ENCODE assay signal across 1 cellular context in the genomic region with DNA sequence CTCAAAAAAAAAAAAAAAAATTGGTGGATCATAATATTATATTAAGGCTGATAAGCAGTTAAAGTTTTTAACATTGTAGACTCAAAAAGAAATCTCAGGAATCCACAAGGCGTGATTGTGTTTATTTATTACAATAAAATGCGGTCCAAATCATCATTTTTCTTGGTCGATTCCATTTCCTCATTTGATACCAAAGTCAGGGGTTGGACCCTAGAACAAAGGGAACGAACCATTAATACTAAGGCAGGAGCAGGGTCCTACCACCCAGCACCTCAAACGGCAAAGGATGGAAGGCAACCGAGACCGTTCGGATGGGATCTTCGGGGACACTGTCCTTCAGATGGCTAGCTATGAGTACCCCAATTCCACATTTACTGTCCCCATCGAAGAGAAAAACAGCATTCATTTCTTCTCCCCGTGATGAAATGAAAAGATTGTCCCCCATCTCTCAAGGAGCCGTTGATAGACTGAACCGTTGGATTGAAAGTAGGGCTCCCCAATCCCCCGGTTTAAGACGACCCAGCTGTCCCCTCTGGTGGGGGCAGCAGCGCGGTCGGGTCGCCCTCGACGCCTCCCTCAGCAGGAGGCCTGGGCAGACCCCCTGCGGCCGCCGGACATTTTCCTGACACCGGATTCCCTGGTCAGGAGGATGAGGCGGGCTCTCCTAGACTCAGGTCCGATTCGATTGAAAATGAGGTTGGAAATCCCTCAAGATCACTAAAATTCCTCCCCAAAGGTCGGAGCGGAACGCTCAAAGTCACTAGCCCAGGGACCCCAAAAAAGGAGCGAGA.
TF ChIP-seq lines count a peak whose summit lies in the region.

No MANE protein-coding gene starts in this region.

TF ChIP-seq in HCT116, 20 proteins besides CTCF, POLR2A, EP300 and RAD21 (continued from another document):
- no peak for TF ChIP-seq FOSL1 (IDR thresholded peaks at IDR 0.05; ENCODE audit: low read depth)
- TF ChIP-seq SIN3A (IDR thresholded peaks at IDR 0.05; ENCODE audit: low read depth): no peak
- no peak for TF ChIP-seq EZH2phosphoT487 (IDR thresholded peaks at IDR 0.05; ENCODE audit: borderline replicate concordance)
- TF ChIP-seq, protein P1, sequence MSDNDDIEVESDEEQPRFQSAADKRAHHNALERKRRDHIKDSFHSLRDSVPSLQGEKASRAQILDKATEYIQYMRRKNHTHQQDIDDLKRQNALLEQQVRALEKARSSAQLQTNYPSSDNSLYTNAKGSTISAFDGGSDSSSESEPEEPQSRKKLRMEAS (IDR thresholded peaks at IDR 0.05): no peak
- no peak for TF ChIP-seq TCF7L2 (IDR thresholded peaks at IDR 0.05; ENCODE audit: borderline replicate concordance, extremely low read depth, insufficient read depth, insufficient read length)
- no peak for TF ChIP-seq ZNF274 (IDR thresholded peaks at IDR 0.05; ENCODE audit: low read depth, low read length)
- TF ChIP-seq, protein P2, sequence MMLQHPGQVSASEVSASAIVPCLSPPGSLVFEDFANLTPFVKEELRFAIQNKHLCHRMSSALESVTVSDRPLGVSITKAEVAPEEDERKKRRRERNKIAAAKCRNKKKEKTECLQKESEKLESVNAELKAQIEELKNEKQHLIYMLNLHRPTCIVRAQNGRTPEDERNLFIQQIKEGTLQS (IDR thresholded peaks at IDR 0.05): no peak
- TF ChIP-seq, protein P3, sequence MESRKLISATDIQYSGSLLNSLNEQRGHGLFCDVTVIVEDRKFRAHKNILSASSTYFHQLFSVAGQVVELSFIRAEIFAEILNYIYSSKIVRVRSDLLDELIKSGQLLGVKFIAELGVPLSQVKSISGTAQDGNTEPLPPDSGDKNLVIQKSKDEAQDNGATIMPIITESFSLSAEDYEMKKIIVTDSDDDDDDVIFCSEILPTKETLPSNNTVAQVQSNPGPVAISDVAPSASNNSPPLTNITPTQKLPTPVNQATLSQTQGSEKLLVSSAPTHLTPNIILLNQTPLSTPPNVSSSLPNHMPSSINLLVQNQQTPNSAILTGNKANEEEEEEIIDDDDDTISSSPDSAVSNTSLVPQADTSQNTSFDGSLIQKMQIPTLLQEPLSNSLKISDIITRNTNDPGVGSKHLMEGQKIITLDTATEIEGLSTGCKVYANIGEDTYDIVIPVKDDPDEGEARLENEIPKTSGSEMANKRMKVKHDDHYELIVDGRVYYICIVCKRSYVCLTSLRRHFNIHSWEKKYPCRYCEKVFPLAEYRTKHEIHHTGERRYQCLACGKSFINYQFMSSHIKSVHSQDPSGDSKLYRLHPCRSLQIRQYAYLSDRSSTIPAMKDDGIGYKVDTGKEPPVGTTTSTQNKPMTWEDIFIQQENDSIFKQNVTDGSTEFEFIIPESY (IDR thresholded peaks at IDR 0.05; ENCODE audit: extremely low read depth, insufficient replicate concordance, low read length): no peak
- TF ChIP-seq EGR1 (IDR thresholded peaks at IDR 0.05; ENCODE audit: low read depth): no peak
